ENCODE assay signal across 8 cellular contexts in the genomic region with DNA sequence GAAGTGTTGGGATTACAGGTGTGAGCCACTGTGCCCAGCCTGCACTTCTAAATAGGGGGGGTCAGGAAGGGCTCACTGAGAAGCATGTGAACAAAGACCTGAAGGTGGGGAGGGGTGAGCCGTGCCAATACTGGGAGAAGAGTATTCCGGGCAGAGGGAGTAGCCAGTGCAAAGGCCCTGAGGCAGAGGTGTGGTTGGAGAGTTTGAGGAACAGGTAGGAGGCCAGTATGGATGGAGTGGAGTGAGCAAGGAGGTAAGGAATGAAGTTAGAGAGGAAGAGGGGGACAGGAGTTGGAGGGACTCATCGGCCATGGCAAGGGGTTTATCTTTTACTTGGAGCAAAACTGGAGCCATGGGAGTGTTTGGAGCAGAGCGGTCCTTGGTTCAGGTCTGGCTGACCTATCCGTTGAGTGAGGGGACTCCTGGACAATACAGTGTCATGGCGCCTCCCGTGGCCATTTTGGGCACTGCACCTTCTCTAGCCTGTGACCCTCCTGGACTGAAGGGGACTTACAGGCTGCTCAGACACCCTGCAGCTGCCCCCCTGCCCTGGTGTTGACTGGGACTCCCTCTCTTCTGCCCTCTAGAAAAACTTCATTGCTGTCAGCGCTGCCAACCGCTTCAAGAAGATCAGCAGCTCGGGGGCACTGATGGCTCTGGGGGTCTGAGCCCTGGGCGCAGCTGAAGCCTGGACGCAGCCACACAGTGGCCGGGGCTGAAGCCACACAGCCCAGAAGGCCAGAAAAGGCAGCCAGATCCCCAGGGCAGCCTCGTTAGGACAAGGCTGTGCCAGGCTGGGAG. TPM values are rescaled to one million over a fixed set of nuclear protein-coding genes. Genes with fewer than 3 reads are reported as not detected.
DNase-seq lines count a peak whose midpoint lies in the region; ATAC-seq and TF ChIP-seq lines count a peak whose summit lies in the region.

No MANE protein-coding gene starts in this region.

- no peaks in the 10 kb centered on the region; the same call in 2 of the 3 replicates for H3K36me3 Mint-ChIP-seq in GM23338 (ENCODE audit: low read depth)

- no peak overlapping the region for H3K27ac Mint-ChIP-seq in GM23338

- no peaks in the 10 kb centered on the region for H3K36me3 ChIP-seq in BLaER1 treated with 17β-estradiol and CSF1 and Interleukin-3, amounts not matched to agents 10 nM and 100 nM
- no peaks in the 10 kb centered on the region for H3K36me3 ChIP-seq in GM23338 (ENCODE audit: insufficient read depth)

- no peak overlapping the region for H3K9ac ChIP-seq in BLaER1 treated with 17β-estradiol and CSF1 and Interleukin-3, amounts not matched to agents 10 nM and 100 nM

- peaks cover 6% of the 10 kb centered on the region for H3K4me1 Mint-ChIP-seq in GM23338

- H3K9me2 ChIP-seq in GM23338 (ENCODE audit: insufficient read depth) = no peaks in the 10 kb centered on the region; the same call in 1 of the 2 replicates

- peaks cover 48 to 71% (median 65%) of the 10 kb centered on the region in 10 experiments for H3K4me1 ChIP-seq in BLaER1 treated with 17β-estradiol and CSF1 and Interleukin-3, amounts not matched to agents 10 nM and 100 nM
- H3K4me1 ChIP-seq in GM23338 (ENCODE audit: insufficient read depth) = no peaks in the 10 kb centered on the region; the same call in 1 of the 2 replicates

- peak overlapping the region; percentile 95 for H2AFZ ChIP-seq in GM23338

- no peaks in the 10 kb centered on the region for H3K79me2 ChIP-seq in GM23338 (replicated peaks; ENCODE audit: insufficient read depth)

- no peak overlapping the region; a peak in 1 of 22 replicates for H3K27ac ChIP-seq in BLaER1 treated with 17β-estradiol and CSF1 and Interleukin-3, amounts not matched to agents 10 nM and 100 nM
- H3K27ac ChIP-seq in GM23338 (ENCODE audit: low read depth) = no peak overlapping the region

- H3K27me3 Mint-ChIP-seq in GM23338 (ENCODE audit: insufficient read depth, low read depth, poor library complexity) = peaks cover 22% of the 10 kb centered on the region

- peak; percentile 98 for DNase-seq in GM23338 (ENCODE audit: low spot score)
- DNase-seq in SW480 (ENCODE audit: low spot score) = peak; percentile 65
- peak; percentile 11 for DNase-seq in amniotic epithelial cell (ENCODE audit: low read depth)
- peak; percentile 22 for DNase-seq in inferior parietal cortex (ENCODE audit: extremely low spot score)
- peak; percentile 49 to 72 for DNase-seq in stimulated activated CD4-positive, alpha-beta T cell treated with anti-CD3 and anti-CD28 coated beads, Interleukin-4, amount 100 ng/mL, for 48 hours (ENCODE audit: low read depth in 2 of 2)

- H3K27me3 ChIP-seq in BLaER1 treated with 17β-estradiol and CSF1 and Interleukin-3, amounts not matched to agents 10 nM and 100 nM = peaks cover 0 to 67% (median 0%) of the 10 kb centered on the region in 11 experiments; a peak in 9 of 22 replicates
- no peaks in the 10 kb centered on the region for H3K27me3 ChIP-seq in GM23338 (ENCODE audit: insufficient read depth)

- 0 out of 2 replicates have a peak, but pooled peaks cover 4% of the 10 kb centered on the region for H3F3A ChIP-seq in GM23338 (replicated peaks; ENCODE audit: low read depth)

- peak overlapping the region in 8 of 11 experiments; percentile 18 to 92 (median 85); a peak in 10 of 22 replicates for H3K4me2 ChIP-seq in BLaER1 treated with 17β-estradiol and CSF1 and Interleukin-3, amounts not matched to agents 10 nM and 100 nM
- no peak overlapping the region for H3K4me2 ChIP-seq in GM23338

- no peaks in the 10 kb centered on the region for H3K9me3 ChIP-seq in BLaER1 treated with 17β-estradiol and CSF1 and Interleukin-3, amounts not matched to agents 10 nM and 100 nM (replicated peaks in 1 of 11)

- peak; percentile 92 for ATAC-seq in GM23338
- ATAC-seq in HG02763 (IDR thresholded peaks at IDR 0.05; ENCODE audit: unreplicated experiment) = no peak
- ATAC-seq in GM21528 (IDR thresholded peaks at IDR 0.05; ENCODE audit: low FRiP score, unreplicated experiment) = no peak

- peaks cover 21% of the 10 kb centered on the region for H3K9me3 Mint-ChIP-seq in GM23338

- peak; percentile 96 to 98 for TF ChIP-seq CTCF in GM23338 (conservative IDR thresholded peaks at IDR 0.05; ENCODE audit: low read depth in 2 of 2)

- H3K4me3 ChIP-seq in BLaER1 treated with 17β-estradiol and CSF1 and Interleukin-3, amounts not matched to agents 10 nM and 100 nM = no peak overlapping the region
- H3K4me3 ChIP-seq in GM23338 = no peak overlapping the region

- H3K4me3 Mint-ChIP-seq in GM23338 = no peak overlapping the region

- peaks cover 0 to 76% (median 25%) of the 10 kb centered on the region in 11 experiments; a peak in 19 of 22 replicates for H4K20me1 ChIP-seq in BLaER1 treated with 17β-estradiol and CSF1 and Interleukin-3, amounts not matched to agents 10 nM and 100 nM
- no peaks in the 10 kb centered on the region for H4K20me1 ChIP-seq in GM23338 (replicated peaks; ENCODE audit: insufficient read depth)

TF ChIP-seq in GM23338, 12 proteins besides CTCF, POLR2A, EP300 and RAD21 (continues in another document):
- no peak for TF ChIP-seq POLR2AphosphoS5 (IDR thresholded peaks at IDR 0.05; ENCODE audit: low read depth)
- no peak for TF ChIP-seq JUNB (IDR thresholded peaks at IDR 0.05; ENCODE audit: unreplicated experiment)
- TF ChIP-seq, protein P1, sequence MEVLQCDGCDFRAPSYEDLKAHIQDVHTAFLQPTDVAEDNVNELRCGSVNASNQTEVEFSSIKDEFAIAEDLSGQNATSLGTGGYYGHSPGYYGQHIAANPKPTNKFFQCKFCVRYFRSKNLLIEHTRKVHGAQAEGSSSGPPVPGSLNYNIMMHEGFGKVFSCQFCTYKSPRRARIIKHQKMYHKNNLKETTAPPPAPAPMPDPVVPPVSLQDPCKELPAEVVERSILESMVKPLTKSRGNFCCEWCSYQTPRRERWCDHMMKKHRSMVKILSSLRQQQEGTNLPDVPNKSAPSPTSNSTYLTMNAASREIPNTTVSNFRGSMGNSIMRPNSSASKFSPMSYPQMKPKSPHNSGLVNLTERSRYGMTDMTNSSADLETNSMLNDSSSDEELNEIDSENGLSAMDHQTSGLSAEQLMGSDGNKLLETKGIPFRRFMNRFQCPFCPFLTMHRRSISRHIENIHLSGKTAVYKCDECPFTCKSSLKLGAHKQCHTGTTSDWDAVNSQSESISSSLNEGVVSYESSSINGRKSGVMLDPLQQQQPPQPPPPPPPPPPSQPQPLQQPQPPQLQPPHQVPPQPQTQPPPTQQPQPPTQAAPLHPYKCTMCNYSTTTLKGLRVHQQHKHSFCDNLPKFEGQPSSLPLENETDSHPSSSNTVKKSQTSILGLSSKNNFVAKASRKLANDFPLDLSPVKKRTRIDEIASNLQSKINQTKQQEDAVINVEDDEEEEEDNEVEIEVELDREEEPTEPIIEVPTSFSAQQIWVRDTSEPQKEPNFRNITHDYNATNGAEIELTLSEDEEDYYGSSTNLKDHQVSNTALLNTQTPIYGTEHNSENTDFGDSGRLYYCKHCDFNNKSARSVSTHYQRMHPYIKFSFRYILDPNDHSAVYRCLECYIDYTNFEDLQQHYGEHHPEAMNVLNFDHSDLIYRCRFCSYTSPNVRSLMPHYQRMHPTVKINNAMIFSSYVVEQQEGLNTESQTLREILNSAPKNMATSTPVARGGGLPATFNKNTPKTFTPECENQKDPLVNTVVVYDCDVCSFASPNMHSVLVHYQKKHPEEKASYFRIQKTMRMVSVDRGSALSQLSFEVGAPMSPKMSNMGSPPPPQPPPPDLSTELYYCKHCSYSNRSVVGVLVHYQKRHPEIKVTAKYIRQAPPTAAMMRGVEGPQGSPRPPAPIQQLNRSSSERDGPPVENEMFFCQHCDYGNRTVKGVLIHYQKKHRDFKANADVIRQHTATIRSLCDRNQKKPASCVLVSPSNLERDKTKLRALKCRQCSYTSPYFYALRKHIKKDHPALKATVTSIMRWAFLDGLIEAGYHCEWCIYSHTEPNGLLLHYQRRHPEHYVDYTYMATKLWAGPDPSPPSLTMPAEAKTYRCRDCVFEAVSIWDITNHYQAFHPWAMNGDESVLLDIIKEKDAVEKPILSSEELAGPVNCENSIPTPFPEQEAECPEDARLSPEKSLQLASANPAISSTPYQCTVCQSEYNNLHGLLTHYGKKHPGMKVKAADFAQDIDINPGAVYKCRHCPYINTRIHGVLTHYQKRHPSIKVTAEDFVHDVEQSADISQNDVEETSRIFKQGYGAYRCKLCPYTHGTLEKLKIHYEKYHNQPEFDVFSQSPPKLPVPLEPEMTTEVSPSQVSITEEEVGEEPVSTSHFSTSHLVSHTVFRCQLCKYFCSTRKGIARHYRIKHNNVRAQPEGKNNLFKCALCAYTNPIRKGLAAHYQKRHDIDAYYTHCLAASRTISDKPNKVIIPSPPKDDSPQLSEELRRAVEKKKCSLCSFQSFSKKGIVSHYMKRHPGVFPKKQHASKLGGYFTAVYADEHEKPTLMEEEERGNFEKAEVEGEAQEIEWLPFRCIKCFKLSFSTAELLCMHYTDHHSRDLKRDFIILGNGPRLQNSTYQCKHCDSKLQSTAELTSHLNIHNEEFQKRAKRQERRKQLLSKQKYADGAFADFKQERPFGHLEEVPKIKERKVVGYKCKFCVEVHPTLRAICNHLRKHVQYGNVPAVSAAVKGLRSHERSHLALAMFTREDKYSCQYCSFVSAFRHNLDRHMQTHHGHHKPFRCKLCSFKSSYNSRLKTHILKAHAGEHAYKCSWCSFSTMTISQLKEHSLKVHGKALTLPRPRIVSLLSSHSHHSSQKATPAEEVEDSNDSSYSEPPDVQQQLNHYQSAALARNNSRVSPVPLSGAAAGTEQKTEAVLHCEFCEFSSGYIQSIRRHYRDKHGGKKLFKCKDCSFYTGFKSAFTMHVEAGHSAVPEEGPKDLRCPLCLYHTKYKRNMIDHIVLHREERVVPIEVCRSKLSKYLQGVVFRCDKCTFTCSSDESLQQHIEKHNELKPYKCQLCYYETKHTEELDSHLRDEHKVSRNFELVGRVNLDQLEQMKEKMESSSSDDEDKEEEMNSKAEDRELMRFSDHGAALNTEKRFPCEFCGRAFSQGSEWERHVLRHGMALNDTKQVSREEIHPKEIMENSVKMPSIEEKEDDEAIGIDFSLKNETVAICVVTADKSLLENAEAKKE (CRISPR knock-in tag; IDR thresholded peaks at IDR 0.05) = no peak
- no peak for TF ChIP-seq ZNF331 (CRISPR knock-in tag; IDR thresholded peaks at IDR 0.05; ENCODE audit: low read depth)
- TF ChIP-seq CREB1 (CRISPR knock-in tag; IDR thresholded peaks at IDR 0.05; ENCODE audit: low read depth) = no peak

RNA-seq across cellular contexts. Expression of a gene that starts 12.1 kb away (rescaled TPM):
- total RNA-seq in GM23338 (2014; rRNA removed; shearing (Covaris generic)) = not detected in 2 replicates
- 0.26 TPM in 1 of 2 replicates, not detected in the other for polyA plus RNA-seq in GM23338 (2016; fragmentation: Nextera tagmentation; extraction: Ambion mirVana)

RNA-seq across cellular contexts. Expression of a gene that starts 14.2 kb away (rescaled TPM):
- total RNA-seq in GM23338 (2014; rRNA removed; shearing (Covaris generic)) = 0.28 TPM in 1 of 2 replicates, not detected in the other
- 0.21 and 0.23 TPM in 2 replicates for polyA plus RNA-seq in GM23338 (2016; fragmentation: Nextera tagmentation; extraction: Ambion mirVana)

RNA-seq across cellular contexts. Expression of a gene that starts 37.0 kb away (rescaled TPM):
- 2.8 and 5.9 TPM in 2 replicates for total RNA-seq in GM23338 (2014; rRNA removed; shearing (Covaris generic))
- 0.61 and 0.99 TPM in 2 replicates for polyA plus RNA-seq in GM23338 (2016; fragmentation: Nextera tagmentation; extraction: Ambion mirVana)

RNA-seq across cellular contexts. Expression of a gene that starts 37.1 kb away (rescaled TPM):
- 0.39 TPM in 1 of 2 replicates, not detected in the other for total RNA-seq in GM23338 (2014; rRNA removed; shearing (Covaris generic))
- not detected in 2 replicates for polyA plus RNA-seq in GM23338 (2016; fragmentation: Nextera tagmentation; extraction: Ambion mirVana)

Comparison
In these comparisons a context has a peak if more than half of its experiments do, and no peak if none do; other contexts are left out.
1. DNase-seq: peak in every context shown above with its lines; median percentile 98 in GM23338; 65 in SW480; 60 in stimulated activated CD4-positive, alpha-beta T cell treated with anti-CD3 and anti-CD28 coated beads, Interleukin-4, amount 100 ng/mL, for 48 hours; 22 in inferior parietal cortex; 11 in amniotic epithelial cell.